10 cellular contexts compared by ENCODE assay signal in genomic region chr5:56829137-56829536, GRCh38. TPM values are rescaled to one million over a fixed set of nuclear protein-coding genes. Genes with fewer than 3 reads are reported as not detected.
DNase-seq lines count a peak whose midpoint lies in the region; ATAC-seq and TF ChIP-seq lines count a peak whose summit lies in the region.
"Had no signal": no experiment of that assay in that cellular context is flagged by ENCODE, and none has a peak within 500 bp of the region (broad histone marks: within the 10 kb centered on the region; RNA-seq: fewer than 3 reads in every experiment).

No MANE protein-coding gene starts in this region.

- BruUV-seq in A673 (replicated peaks; lab: Mats Ljungman, UMichigan), result no TSS peak

- intact Hi-C loops in CD14-positive monocyte (cut with micrococcal nuclease) (no loop called here), A673 (cut with micrococcal nuclease; ENCODE audit: unreplicated experiment) (no loop called here), Right ventricle myocardium inferior (cut with DNase I) (no loop called here)
- intact Hi-C loops in activated CD4-positive, alpha-beta T cell treated with anti-CD3 and anti-CD28 coated beads, Interleukin-2, amount 10 ng/mL, durations not matched to agents 24 days and 14 days (cut with micrococcal nuclease), result no loop called here

- H2AFZ ChIP-seq in hepatocyte, result no peak overlapping the region

- H3K27ac Mint-ChIP-seq in CD14-positive monocyte, result peak overlapping the region in 5 of 7 donors; percentile 16 to 82 (median 61)
- H3K27ac Mint-ChIP-seq in activated CD4-positive, alpha-beta T cell treated with anti-CD3 and anti-CD28 coated beads, Interleukin-2, amount 10 ng/mL, durations not matched to agents 24 days and 14 days, result peak overlapping the region; percentile 84

- H3K36me3 ChIP-seq in hepatocyte (replicated peaks; ENCODE audit: insufficient read depth, low read depth), result no peaks in the 10 kb centered on the region
- H3K36me3 ChIP-seq in A673 (ENCODE audit: insufficient read depth, low read length, poor library complexity, severe bottlenecking), result no peaks in the 10 kb centered on the region

- 89% methylated on average over 9 of the region's 9 CpGs for WGBS in hepatocyte (ENCODE audit: low lambda C conversion rate, missing lambda C conversion rate)

- peaks cover 38 to 45% of the 10 kb centered on the region in 2 donors for H3K36me3 Mint-ChIP-seq in CD14-positive monocyte
- H3K36me3 Mint-ChIP-seq in activated CD4-positive, alpha-beta T cell treated with anti-CD3 and anti-CD28 coated beads, Interleukin-2, amount 10 ng/mL, durations not matched to agents 24 days and 14 days (ENCODE audit: low read depth), result peaks cover 14% of the 10 kb centered on the region

- ATAC-seq in HG03060 (IDR thresholded peaks at IDR 0.05; ENCODE audit: low read depth, unreplicated experiment) (peak; percentile 58), Right ventricle myocardium inferior (no peak)

- H3K9me3 Mint-ChIP-seq in CD14-positive monocyte, result peaks cover 0 to 2% (median 0%) of the 10 kb centered on the region in 7 donors
- no peaks in the 10 kb centered on the region for H3K9me3 Mint-ChIP-seq in activated CD4-positive, alpha-beta T cell treated with anti-CD3 and anti-CD28 coated beads, Interleukin-2, amount 10 ng/mL, durations not matched to agents 24 days and 14 days

- no peaks in the 10 kb centered on the region for H3K9me3 ChIP-seq in hepatocyte (ENCODE audit: low read depth)
- no peaks in the 10 kb centered on the region for H3K9me3 ChIP-seq in A673 (ENCODE audit: low read depth, low read length, poor library complexity, severe bottlenecking)

- H3K4me1 ChIP-seq in hepatocyte (ENCODE audit: insufficient read depth), result peaks cover 34% of the 10 kb centered on the region
- H3K4me1 ChIP-seq in A673 (ENCODE audit: insufficient read depth, low read length, poor library complexity, severe bottlenecking), result no peaks in the 10 kb centered on the region

- H3K27ac ChIP-seq in hepatocyte (peak overlapping the region; percentile 11), A673 (ENCODE audit: low read depth, low read length, poor library complexity, severe bottlenecking) (no peak overlapping the region)
- H3K27ac ChIP-seq: C4-2B had no signal

- POLR2A ChIA-PET in A673 (lab: Charles Lee; ENCODE audit: low non-redundant PET), result no interaction called here

- H3K27me3 Mint-ChIP-seq in CD14-positive monocyte (ENCODE audit: low read depth in 3 of 3), result peaks cover 0 to 4% (median 0%) of the 10 kb centered on the region in 3 donors
- no peaks in the 10 kb centered on the region for H3K27me3 Mint-ChIP-seq in activated CD4-positive, alpha-beta T cell treated with anti-CD3 and anti-CD28 coated beads, Interleukin-2, amount 10 ng/mL, durations not matched to agents 24 days and 14 days

- CTCF ChIA-PET in A673 (lab: Charles Lee), result no interaction called here

- DNase-seq in CD14-positive monocyte (ENCODE audit: low spot score) (no peak), hepatocyte (ENCODE audit: low spot score) (no peak), A673 (ENCODE audit: low spot score) (no peak), HuH-7.5 (ENCODE audit: low spot score) (no peak), NCI-H524 (lab: John Stamatoyannopoulos, UW) (no peak), Right ventricle myocardium inferior (ENCODE audit: missing footprints) (no peak)
- DNase-seq in activated CD4-positive, alpha-beta T cell treated with anti-CD3 and anti-CD28 coated beads, Interleukin-2, amount 10 ng/mL, durations not matched to agents 24 days and 14 days, result peak; percentile 81
- DNase-seq: NCI-H146 had no signal

- peak overlapping the region in 1 of 2 donors; percentile 56 for H3K4me3 Mint-ChIP-seq in CD14-positive monocyte
- peak overlapping the region; percentile 81 for H3K4me3 Mint-ChIP-seq in activated CD4-positive, alpha-beta T cell treated with anti-CD3 and anti-CD28 coated beads, Interleukin-2, amount 10 ng/mL, durations not matched to agents 24 days and 14 days

- no peaks in the 10 kb centered on the region for H3K9me2 ChIP-seq in hepatocyte (replicated peaks; ENCODE audit: insufficient read depth)

- peaks cover 61% of the 10 kb centered on the region for H4K20me1 ChIP-seq in hepatocyte (ENCODE audit: insufficient read depth, poor library complexity, severe bottlenecking)

- H3K27me3 ChIP-seq in hepatocyte (no peaks in the 10 kb centered on the region), A673 (replicated peaks; ENCODE audit: insufficient read depth, low read depth, low read length, poor library complexity) (no peaks in the 10 kb centered on the region)

- H3K4me3 ChIP-seq in hepatocyte (no peak overlapping the region), A673 (ENCODE audit: low read depth, low read length, poor library complexity, severe bottlenecking) (no peak overlapping the region)

- peaks cover 100% of the 10 kb centered on the region for H3K79me2 ChIP-seq in hepatocyte

- TF ChIP-seq CTCF in CD14-positive monocyte (IDR thresholded peaks at IDR 0.05) (no peak), hepatocyte (IDR thresholded peaks at IDR 0.05; ENCODE audit: poor library complexity) (no peak), A673 (conservative IDR thresholded peaks at IDR 0.05; ENCODE audit: low read depth, low read length) (no peak)

- H3K4me2 ChIP-seq in hepatocyte, result peak overlapping the region; percentile 52

- H3K4me1 Mint-ChIP-seq in CD14-positive monocyte, result peaks cover 86% of the 10 kb centered on the region
- peaks cover 67% of the 10 kb centered on the region for H3K4me1 Mint-ChIP-seq in activated CD4-positive, alpha-beta T cell treated with anti-CD3 and anti-CD28 coated beads, Interleukin-2, amount 10 ng/mL, durations not matched to agents 24 days and 14 days

RNA-seq across cellular contexts. Expression of gene MAP3K1, which starts 13.8 kb away (rescaled TPM):
- polyA plus RNA-seq in CD14-positive monocyte, result 10 to 100 TPM; 44.7 to 45.6 TPM
- total RNA-seq in activated CD4-positive, alpha-beta T cell treated with anti-CD3 and anti-CD28 coated beads, Interleukin-2, amount 10 ng/mL, durations not matched to agents 24 days and 14 days, result 27.6 and 27.9 TPM in 2 replicates
- 36.0 and 38.2 TPM in 2 replicates for total RNA-seq in hepatocyte
- polyA plus RNA-seq in hepatocyte, result 11.2 and 12.0 TPM in 2 replicates
- total RNA-seq in A673 (2021), result 6.3 and 7.2 TPM in 2 replicates
- total RNA-seq in Right ventricle myocardium inferior, result 6.3 TPM
